In the genomic region with DNA sequence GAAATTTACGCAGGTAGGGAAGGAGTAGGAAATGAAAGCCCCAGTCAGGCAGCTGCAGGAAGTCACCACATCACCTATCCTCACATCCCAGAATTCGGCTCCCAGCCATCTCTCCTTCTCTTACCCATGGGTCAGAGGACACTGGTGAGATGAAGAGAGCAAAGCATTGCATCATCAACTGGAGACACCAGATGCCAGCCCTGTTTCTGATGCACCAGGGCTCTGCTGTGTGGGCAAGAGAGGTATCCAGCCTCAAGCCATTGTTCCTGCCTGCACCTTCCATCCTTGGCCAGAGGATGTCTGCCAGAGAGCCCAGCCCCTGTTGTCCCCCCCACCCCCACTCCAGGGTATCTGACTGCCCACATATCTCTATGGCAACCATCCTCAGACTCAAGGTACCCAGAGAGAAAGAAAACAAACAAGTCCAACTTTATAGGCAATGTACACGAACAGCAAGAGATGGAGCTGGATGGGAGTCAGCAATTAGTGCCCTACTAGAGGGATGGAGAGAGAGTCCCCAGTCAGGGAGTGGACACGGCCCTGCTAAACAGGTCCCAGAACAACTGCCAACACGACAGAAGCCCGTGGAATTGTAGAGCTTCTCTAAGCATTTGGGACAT, we compare ENCODE assay signal across 10 cellular contexts. TPM values are rescaled to one million over a fixed set of nuclear protein-coding genes. Genes with fewer than 3 reads are reported as not detected.
DNase-seq lines count a peak whose midpoint lies in the region; ATAC-seq and TF ChIP-seq lines count a peak whose summit lies in the region.
"Had no signal": no experiment of that assay in that cellular context is flagged by ENCODE, and none has a peak within 500 bp of the region (broad histone marks: within the 10 kb centered on the region; RNA-seq: fewer than 3 reads in every experiment).

No MANE protein-coding gene starts in this region.

- no peaks in the 10 kb centered on the region; the same call in 1 of the 2 replicates for H3F3A ChIP-seq in GM23248 (ENCODE audit: insufficient read depth)

- no peak overlapping the region for H3K4me2 ChIP-seq in GM23248 (ENCODE audit: unreplicated experiment)

- H3K4me1 ChIP-seq in GM23248 (ENCODE audit: insufficient read depth), result peaks cover 15% of the 10 kb centered on the region
- peaks cover 7 to 89% (median 47%) of the 10 kb centered on the region in 3 donors for H3K4me1 ChIP-seq in gastroesophageal sphincter
- H3K4me1 ChIP-seq in skeletal muscle tissue (ENCODE audit: control insufficient read depth in 3 of 3, insufficient read depth in 3 of 3, low read length in 3 of 3), result peaks cover 81 to 88% (median 83%) of the 10 kb centered on the region in 3 donors

- POLR2A ChIA-PET in T-cell (lab: Charles Lee), result no interaction called here

- no peak overlapping the region for H3K9ac ChIP-seq in GM23248
- peak overlapping the region; percentile 11 to 66 (median 30) for H3K9ac ChIP-seq in skeletal muscle tissue (ENCODE audit: low read depth in 1 of 3, low read length in 3 of 3)

- in situ Hi-C loops in GM23248 (cut with MboI), result no loop called here

- H3K36me3 ChIP-seq in GM23248 (ENCODE audit: low read depth) (no peaks in the 10 kb centered on the region; the same call in 1 of the 2 replicates), gastroesophageal sphincter (peaks cover 0 to 27% of the 10 kb centered on the region in 2 donors), skeletal muscle tissue (ENCODE audit: control insufficient read depth in 3 of 3, insufficient read depth in 3 of 3, low read length in 3 of 3) (peaks cover 13 to 30% (median 17%) of the 10 kb centered on the region in 3 donors)

- no peak overlapping the region for H3K27ac ChIP-seq in GM23248
- peak overlapping the region; percentile 27 to 90 (median 88) for H3K27ac ChIP-seq in gastroesophageal sphincter
- H3K27ac ChIP-seq in skeletal muscle tissue (ENCODE audit: low read depth, low read length), result peak overlapping the region; percentile 32
- H3K27ac ChIP-seq: brain microvascular endothelial cell had no signal

- CTCF ChIA-PET in T-cell (lab: Charles Lee), result interaction anchor here in 1 of 2 donors (0.7 to 1.1 kb wide), 2 partner anchors 9 to 69 kb away, joined by 3 to 9 read pairs; no protein-coding TSS in a partner anchor

- no peak for ATAC-seq in T-cell (replicated peaks in 1 of 4)
- no peak for ATAC-seq in gastroesophageal sphincter
- no peak for ATAC-seq in GM18867 (IDR thresholded peaks at IDR 0.05; ENCODE audit: unreplicated experiment)
- ATAC-seq: GM12878 had no signal

- no peaks in the 10 kb centered on the region for H4K20me1 ChIP-seq in GM23248 (ENCODE audit: insufficient read depth)

- H3K27me3 Mint-ChIP-seq in T-cell, result no peaks in the 10 kb centered on the region

- no peak for TF ChIP-seq POLR2A in gastroesophageal sphincter (IDR thresholded peaks at IDR 0.05)

- peaks cover 18% of the 10 kb centered on the region for H3K36me3 Mint-ChIP-seq in T-cell

- no peaks in the 10 kb centered on the region for H3K9me3 ChIP-seq in GM23248 (ENCODE audit: low read depth)
- H3K9me3 ChIP-seq in gastroesophageal sphincter, result no peaks in the 10 kb centered on the region
- H3K9me3 ChIP-seq in skeletal muscle tissue (ENCODE audit: control insufficient read depth in 3 of 3, low read length in 3 of 3), result no peaks in the 10 kb centered on the region

- H3K4me3 Mint-ChIP-seq in T-cell, result peak overlapping the region; percentile 25 to 85 (median 83)

- H3K79me2 ChIP-seq in GM23248 (ENCODE audit: insufficient read depth), result peaks cover 29% of the 10 kb centered on the region

- H2AFZ ChIP-seq in GM23248, result no peak overlapping the region

- no peak for TF ChIP-seq CTCF in gastroesophageal sphincter (IDR thresholded peaks at IDR 0.05)

- peak; percentile 34 for DNase-seq in GM23248
- DNase-seq in T-cell, result no peak
- no peak for DNase-seq in activated CD4-positive, alpha-beta T cell treated with anti-CD3 and anti-CD28 coated beads for 4 hours
- DNase-seq in NCI-H345 treated with DMSO at 0.1 percent for 48 hours (lab: John Stamatoyannopoulos, UW; ENCODE audit: unreplicated experiment), result no peak
- DNase-seq: brain microvascular endothelial cell, DMS153 had no signal

- WGBS in GM23248 (ENCODE audit: low coverage in 1 of 2, low lambda C conversion rate in 2 of 2, missing lambda C conversion rate in 2 of 2), 2 experiments, result 57 to 62% methylated on average over 6 of the region's 6 CpGs
- WGBS in gastroesophageal sphincter (ENCODE audit: low coverage in 1 of 2), 2 donors, result 22 to 59% methylated on average over 5 of the region's 6 CpGs

- peaks cover 79 to 82% (median 82%) of the 10 kb centered on the region in 3 donors for H3K4me1 Mint-ChIP-seq in T-cell

- H3K9me2 ChIP-seq in GM23248 (ENCODE audit: insufficient read depth), result no peaks in the 10 kb centered on the region

- H3K4me3 ChIP-seq in GM23248 (no peak overlapping the region), gastroesophageal sphincter (no peak overlapping the region), skeletal muscle tissue (ENCODE audit: low read length in 3 of 3) (no peak overlapping the region)
- H3K4me3 ChIP-seq: GM12878 had no signal

- H3K9me3 Mint-ChIP-seq in T-cell, result no peaks in the 10 kb centered on the region

- H3K27ac Mint-ChIP-seq in T-cell, result peak overlapping the region; percentile 91 to 98

- no peak for TF ChIP-seq EP300 in gastroesophageal sphincter (IDR thresholded peaks at IDR 0.05)

- H3K27me3 ChIP-seq in GM23248 (replicated peaks; ENCODE audit: insufficient read depth) (no peaks in the 10 kb centered on the region), gastroesophageal sphincter (no peaks in the 10 kb centered on the region), skeletal muscle tissue (ENCODE audit: control insufficient read depth in 3 of 3, insufficient read depth in 3 of 3, low read length in 3 of 3) (no peaks in the 10 kb centered on the region)
- H3K27me3 ChIP-seq: brain microvascular endothelial cell had no signal

RNA-seq across cellular contexts. Expression of a gene that starts 3.0 kb away (rescaled TPM):
- total RNA-seq in GM23248 (2014; rRNA removed; shearing (Covaris generic)), result 25.7 and 29.1 TPM in 2 replicates
- 24.3 and 28.2 TPM in 2 replicates for polyA plus RNA-seq in GM23248 (2016; fragmentation: Nextera tagmentation; extraction: Ambion mirVana)
- total RNA-seq in T-cell, result 10 to 100 TPM; 50.6 to 59.9 (median 55.5) TPM
- 100 to 1,000 TPM in 3 of 4 donors, 10 to 100 TPM in 1; 82.3 to 207 (median 155) TPM for total RNA-seq in gastroesophageal sphincter
- 16.2 TPM for total RNA-seq in skeletal muscle tissue

RNA-seq across cellular contexts. Expression of a gene that starts 39.5 kb away (rescaled TPM):
- total RNA-seq in GM23248 (2014; rRNA removed; shearing (Covaris generic)), result 13.3 and 13.8 TPM in 2 replicates
- 26.0 and 26.1 TPM in 2 replicates for polyA plus RNA-seq in GM23248 (2016; fragmentation: Nextera tagmentation; extraction: Ambion mirVana)
- 1 to 10 TPM in 2 of 5 donors, under 1 TPM in 1, not detected in 2; 0.63 to 1.1 (median 1.1) TPM for total RNA-seq in T-cell
- total RNA-seq in gastroesophageal sphincter, result 10 to 100 TPM in 1 of 4 donors, 1 to 10 TPM in 3; 1.1 to 43.3 (median 8.3) TPM
- total RNA-seq in skeletal muscle tissue, result 21.4 TPM
